2 cellular contexts compared by ENCODE assay signal in genomic region chr20:11813106-11813890, GRCh38.
TF ChIP-seq lines count a peak whose summit lies in the region.

No MANE protein-coding gene starts in this region.

TF ChIP-seq in GM23338, 12 proteins besides CTCF, POLR2A, EP300 and RAD21 (continued from another document):
- TF ChIP-seq REST (IDR thresholded peaks at IDR 0.05; ENCODE audit: unreplicated experiment) (no peak), ZNF331 (CRISPR knock-in tag; IDR thresholded peaks at IDR 0.05; ENCODE audit: low read depth) (no peak), EZH2phosphoT487 (IDR thresholded peaks at IDR 0.05; ENCODE audit: unreplicated experiment) (no peak), POLR2AphosphoS5 (IDR thresholded peaks at IDR 0.05; ENCODE audit: low read depth) (no peak), ZNF114 (CRISPR knock-in tag; IDR thresholded peaks at IDR 0.05) (no peak), STAT1 (IDR thresholded peaks at IDR 0.05; ENCODE audit: unreplicated experiment) (no peak), ETS1 (IDR thresholded peaks at IDR 0.05) (no peak)

TF ChIP-seq in H1, 55 proteins besides CTCF, POLR2A, EP300 and RAD21 (continued from another document):
- TF ChIP-seq BACH1 (IDR thresholded peaks at IDR 0.05; ENCODE audit: low read length), result no peak
- no peak for TF ChIP-seq TAF1 (IDR thresholded peaks at IDR 0.05; ENCODE audit: low read depth, low read length)
- TF ChIP-seq EZH2 (IDR thresholded peaks at IDR 0.05; ENCODE audit: low read depth, low read length, severe bottlenecking), result no peak
- TF ChIP-seq CBX5 (IDR thresholded peaks at IDR 0.05; ENCODE audit: low read depth, low read length), result no peak
- TF ChIP-seq USF2 (IDR thresholded peaks at IDR 0.05; ENCODE audit: low read length), result no peak
- no peak for TF ChIP-seq BRCA1 (IDR thresholded peaks at IDR 0.05; ENCODE audit: low read depth, low read length)
- TF ChIP-seq CHD2 (IDR thresholded peaks at IDR 0.05; ENCODE audit: low read length), result no peak
- TF ChIP-seq NANOG (IDR thresholded peaks at IDR 0.05; ENCODE audit: insufficient read depth, low read depth, low read length, poor library complexity, severe bottlenecking), result no peak
- TF ChIP-seq ATF2 (IDR thresholded peaks at IDR 0.05; ENCODE audit: low read length), result no peak
- TF ChIP-seq ZNF274 (IDR thresholded peaks at IDR 0.05; ENCODE audit: borderline replicate concordance, extremely low read depth, low read length), result no peak
- no peak for TF ChIP-seq HDAC6 (IDR thresholded peaks at IDR 0.05; ENCODE audit: low read depth, low read length)
